Comparison of ENCODE assay signal across 1 cellular context in genomic region chr20:62965363-62965771, GRCh38.
TF ChIP-seq lines count a peak whose summit lies in the region.

No MANE protein-coding gene starts in this region.

TF ChIP-seq in GM23338, 12 proteins besides CTCF, POLR2A, EP300 and RAD21 (continued from another document):
- TF ChIP-seq ZNF462 (CRISPR knock-in tag; IDR thresholded peaks at IDR 0.05) = no peak
- no peak for TF ChIP-seq NANOG (IDR thresholded peaks at IDR 0.05; ENCODE audit: borderline replicate concordance)
- no peak for TF ChIP-seq POLR2AphosphoS5 (IDR thresholded peaks at IDR 0.05; ENCODE audit: low read depth)
- no peak for TF ChIP-seq REST (IDR thresholded peaks at IDR 0.05; ENCODE audit: unreplicated experiment)
